ENCODE assay signal across 25 cellular contexts in the genomic region with DNA sequence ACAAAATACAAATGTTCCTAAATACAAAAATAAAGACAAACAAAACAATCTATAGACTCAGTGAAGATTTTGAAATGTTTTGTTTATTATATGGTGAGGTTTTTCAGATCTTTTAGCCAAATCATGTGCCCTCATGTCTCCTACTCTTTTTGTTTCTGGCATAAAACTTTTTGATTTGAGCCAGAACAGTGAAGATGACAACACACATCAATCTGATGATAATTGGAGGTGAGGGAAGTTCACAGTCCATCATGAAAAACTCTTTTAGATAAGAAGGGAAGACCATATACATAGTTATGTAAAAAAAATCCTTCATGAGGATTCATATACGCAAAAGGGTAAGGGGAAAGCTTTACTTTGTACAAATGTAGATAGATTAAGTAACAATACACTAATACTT.
"Had no signal": no experiment of that assay in that cellular context is flagged by ENCODE, and none has a peak within 500 bp of the region (broad histone marks: within the 10 kb centered on the region; RNA-seq: fewer than 3 reads in every experiment).

No MANE protein-coding gene starts in this region.

- H3K4me1 ChIP-seq: SJSA1 had no signal

- H3K9me3 Mint-ChIP-seq: IgD-negative memory B cell had no signal

- H3K9ac ChIP-seq: KMS-11 had no signal

- H3K27ac Mint-ChIP-seq: IgD-negative memory B cell had no signal

- DNase-seq: Kasumi-1, MG63, NCI-H1092 treated with DMSO at 0.1 percent for 48 hours, NCI-H1436, NCI-H187, NCI-H2029, NCI-H2081 treated with DMSO at 0.1 percent for 48 hours, NCI-H2171, NCI-H226, NCI-H446, NCI-H510A, NCI-H524 treated with DMSO at 0.1 percent for 48 hours, NCI-H69, NCI-H774, Right ventricle myocardium superior, RPMI8226, SIG-M5 had no signal

- H3K36me3 Mint-ChIP-seq: IgD-negative memory B cell had no signal

- H3K27me3 ChIP-seq: MG63, SJSA1 had no signal

- H3K27ac ChIP-seq: HL-60, KMS-11, SJSA1, SK-N-MC had no signal

- ATAC-seq: K562 had no signal

- H3K4me1 Mint-ChIP-seq: IgD-negative memory B cell had no signal

- H3K4me3 ChIP-seq: K562, MG63, SJSA1, SK-N-MC had no signal

- FAIRE-seq: HTR-8/SVneo, K562, RCC 7860 had no signal

- H3K9me3 ChIP-seq: MG63, SJSA1 had no signal

- H3K4me2 ChIP-seq: KMS-11 had no signal

- H3K36me3 ChIP-seq: MG63, SJSA1 had no signal
